Comparison of ENCODE assay signal across 8 cellular contexts in the genomic region with DNA sequence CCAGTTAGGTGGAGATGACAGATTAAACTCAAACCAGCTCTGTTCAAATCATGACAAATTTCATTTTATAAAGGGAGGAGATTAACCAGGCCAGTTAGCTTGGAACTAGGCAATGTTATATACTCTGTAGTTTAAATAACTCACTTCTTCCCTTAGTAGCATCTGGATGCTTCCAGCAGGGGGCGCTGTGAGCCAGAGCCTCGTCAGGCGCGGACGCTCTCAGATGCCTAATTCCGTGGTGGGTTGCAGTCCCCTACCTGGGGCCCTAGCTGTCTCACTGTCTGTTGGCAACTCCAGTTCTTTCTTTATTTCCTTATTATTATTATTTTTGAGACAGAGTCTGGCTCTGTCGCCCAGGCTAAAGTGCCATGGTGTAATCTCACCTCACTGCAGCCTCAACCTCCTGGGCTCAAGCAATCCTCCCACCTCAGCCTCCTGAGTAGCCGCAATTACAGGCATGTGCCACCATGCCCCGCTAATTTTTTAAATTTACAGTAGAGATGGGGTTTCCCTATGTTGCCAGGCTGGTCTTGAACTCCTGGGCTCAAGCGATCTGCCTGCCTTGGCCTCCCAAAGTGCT. TPM values are rescaled to one million over a fixed set of nuclear protein-coding genes. Genes with fewer than 3 reads are reported as not detected.
A peak's percentile ranks its signal among the peaks of the same experiment; 100 is the strongest.
DNase-seq lines count a peak whose midpoint lies in the region; ATAC-seq, FAIRE-seq and TF ChIP-seq lines count a peak whose summit lies in the region.

No MANE protein-coding gene starts in this region.

- intact Hi-C loops in Caco-2 (cut with micrococcal nuclease; ENCODE audit: unreplicated experiment) = loop anchor here (1.0 to 10.0 kb wide), 4 partner anchors 31 to 207 kb away; a partner anchor contains a TSS

- H3K4me3 ChIP-seq in Caco-2 (ENCODE audit: low read depth, low read length) (no peak overlapping the region), SK-N-SH (ENCODE audit: low read depth in 2 of 2, low read length in 1 of 2) (peak overlapping the region in 1 of 2 experiments; percentile 49; a peak in 1 of 4 replicates), cardiac muscle cell (no peak overlapping the region)

- TF ChIP-seq RAD21 in SK-N-SH (IDR thresholded peaks at IDR 0.05; ENCODE audit: low read length) = peak; percentile 79

- H3K27me3 ChIP-seq in Caco-2 (replicated peaks; ENCODE audit: control insufficient read depth, insufficient read depth, low read length) (no peaks in the 10 kb centered on the region), SK-N-SH (ENCODE audit: insufficient read depth) (no peaks in the 10 kb centered on the region), cardiac muscle cell (no peaks in the 10 kb centered on the region)

- WGBS in SK-N-SH (ENCODE audit: low lambda C conversion rate) = 28% methylated on average over 10 of the region's 10 CpGs

- H3K4me2 ChIP-seq in SK-N-SH = no peak overlapping the region

- H3K4me1 Mint-ChIP-seq in Caco-2 (ENCODE audit: low read depth, unreplicated experiment) = peaks cover 7% of the 10 kb centered on the region

- POLR2A ChIA-PET in Caco-2 (lab: Charles Lee) = no interaction called here
- POLR2A ChIA-PET in SK-N-SH (lab: Yijun Ruan, JAX) = no interaction called here

- H3K27ac ChIP-seq in SK-N-SH (ENCODE audit: low read depth in 2 of 2, low read length in 1 of 2) (no peak overlapping the region), cardiac muscle cell (no peak overlapping the region)

- H3K9me2 ChIP-seq in SK-N-SH = no peaks in the 10 kb centered on the region

- peaks cover 4% of the 10 kb centered on the region for H3K27me3 Mint-ChIP-seq in Caco-2 (ENCODE audit: insufficient read depth, unreplicated experiment)

- no TSS peak for BruUV-seq in Caco-2 (replicated peaks; lab: Mats Ljungman, UMichigan)

- no peaks in the 10 kb centered on the region for H3K79me2 ChIP-seq in SK-N-SH (ENCODE audit: insufficient read depth)

- FAIRE-seq in HTR-8/SVneo (lab: Jason Lieb, UNC) = peak; percentile 9

- H4K20me1 ChIP-seq in SK-N-SH (ENCODE audit: insufficient read depth) = no peaks in the 10 kb centered on the region

- H2AFZ ChIP-seq in SK-N-SH (ENCODE audit: low read depth) = no peak overlapping the region

- DNase-seq in Caco-2 (peak; percentile 65 to 81), HTR-8/SVneo (ENCODE audit: insufficient read length, low spot score) (peak; percentile 65), SK-N-SH (peak; percentile 79), cardiac muscle cell (ENCODE audit: low read depth in 1 of 2, low spot score in 1 of 2) (peak; percentile 66 to 85), renal cortical epithelial cell (ENCODE audit: low read depth) (peak; percentile 22)
- peak; percentile 71 for DNase-seq in activated naive CD4-positive, alpha-beta T cell treated with anti-CD3 and anti-CD28 coated beads, Interleukin-2, amount 50 U/mL, for 16 hours

- no peak for TF ChIP-seq EP300 in SK-N-SH (IDR thresholded peaks at IDR 0.05; ENCODE audit: borderline replicate concordance in 1 of 2, low read depth in 1 of 2, low read length in 1 of 2)

- H3K36me3 Mint-ChIP-seq in Caco-2 (ENCODE audit: insufficient read depth, unreplicated experiment) = no peaks in the 10 kb centered on the region

- ATAC-seq in HG03521 (IDR thresholded peaks at IDR 0.05; ENCODE audit: unreplicated experiment) (no peak), GM19397 (IDR thresholded peaks at IDR 0.05; ENCODE audit: unreplicated experiment) (no peak)

- no peak overlapping the region for H3K9ac ChIP-seq in SK-N-SH

- no peak overlapping the region for H3K27ac Mint-ChIP-seq in Caco-2 (ENCODE audit: unreplicated experiment)

- TF ChIP-seq CTCF in Caco-2 (IDR thresholded peaks at IDR 0.05; ENCODE audit: insufficient read depth in 1 of 2, low read depth in 1 of 2, low read length in 1 of 2, severe bottlenecking in 1 of 2, unreplicated experiment in 1 of 2) (peak; percentile 86 to 88), SK-N-SH (IDR thresholded peaks at IDR 0.05) (peak; percentile 92), cardiac muscle cell (IDR thresholded peaks at IDR 0.05; ENCODE audit: low read depth, low read length) (peak; percentile 90)

- CTCF ChIA-PET in Caco-2 (lab: Charles Lee) (interaction anchor here (0.6 to 2.0 kb wide), 8 partner anchors 11 to 209 kb away, joined by 3 to 15 read pairs (median 6); a partner anchor contains a TSS), SK-N-SH (lab: Yijun Ruan, JAX) (interaction anchor here (0.5 to 4.3 kb wide), 46 partner anchors 9 to 694 kb away, joined by 3 to 67 read pairs (median 4); a partner anchor contains a TSS)

- H3K4me1 ChIP-seq in Caco-2 = peaks cover 4% of the 10 kb centered on the region; the same call in 1 of the 2 replicates
- no peaks in the 10 kb centered on the region; a peak in 1 of 4 replicates for H3K4me1 ChIP-seq in SK-N-SH (ENCODE audit: control insufficient read depth in 1 of 2, insufficient read depth in 2 of 2, low read depth in 1 of 2, low read length in 1 of 2)
- H3K4me1 ChIP-seq in cardiac muscle cell (ENCODE audit: low read depth) = peaks cover 7% of the 10 kb centered on the region

- H3F3A ChIP-seq in SK-N-SH (replicated peaks; ENCODE audit: insufficient read depth) = no peaks in the 10 kb centered on the region

- no peaks in the 10 kb centered on the region for H3K36me3 ChIP-seq in Caco-2 (ENCODE audit: control insufficient read depth, insufficient read depth, low read length)
- H3K36me3 ChIP-seq in SK-N-SH (replicated peaks in 1 of 2; ENCODE audit: control insufficient read depth in 1 of 2, insufficient read depth in 2 of 2, low read length in 1 of 2) = no peaks in the 10 kb centered on the region
- no peaks in the 10 kb centered on the region for H3K36me3 ChIP-seq in cardiac muscle cell

- no peak overlapping the region for H3K4me3 Mint-ChIP-seq in Caco-2 (ENCODE audit: unreplicated experiment)

- H3K9me3 Mint-ChIP-seq in Caco-2 (ENCODE audit: unreplicated experiment) = no peaks in the 10 kb centered on the region

- H3K9me3 ChIP-seq in Caco-2 = no peaks in the 10 kb centered on the region
- no peaks in the 10 kb centered on the region for H3K9me3 ChIP-seq in SK-N-SH
- no peaks in the 10 kb centered on the region for H3K9me3 ChIP-seq in cardiac muscle cell (ENCODE audit: low read depth)

TF ChIP-seq in SK-N-SH, 30 proteins besides CTCF, POLR2A, EP300 and RAD21:
- TF ChIP-seq RXRA (IDR thresholded peaks at IDR 0.05; ENCODE audit: borderline replicate concordance, low read depth) (no peak), SMC3 (IDR thresholded peaks at IDR 0.05; ENCODE audit: low read depth, low read length) (peak; percentile 77), NRF1 (IDR thresholded peaks at IDR 0.05; ENCODE audit: low read depth, low read length) (0 out of 2 replicates have a peak, but pooled peaks have one; percentile 2)

RNA-seq across cellular contexts. Expression of a gene that starts 17.3 kb away (rescaled TPM):
- total RNA-seq in Caco-2 (2022) (not detected in 2 replicates), cardiac muscle cell (18.5 and 18.9 TPM in 2 replicates), renal cortical epithelial cell (0.05 TPM in 1 of 2 replicates, not detected in the other)
- polyA plus RNA-seq in SK-N-SH (2012; rRNA removed) (0.03 and 0.23 TPM in 2 replicates), cardiac muscle cell (20.1 and 22.2 TPM in 2 replicates)
- polyA plus RNA-seq in SK-N-SH (2012; cell fraction: cytosol; rRNA removed) = 0.05 and 0.08 TPM in 2 replicates
- polyA plus RNA-seq in SK-N-SH (2012; cell fraction: nucleus; rRNA removed) = 0.02 TPM in 1 of 2 replicates, not detected in the other

RNA-seq across cellular contexts. Expression of a gene that starts 37.5 kb away (rescaled TPM):
- total RNA-seq in Caco-2 (2022) (not detected in 2 replicates), cardiac muscle cell (not detected in 2 replicates), renal cortical epithelial cell (not detected in 2 replicates)
- polyA plus RNA-seq in SK-N-SH (2012; rRNA removed) (0.02 TPM in 1 of 2 replicates, not detected in the other), cardiac muscle cell (not detected in 2 replicates)
- under 0.01 TPM in 1 of 2 replicates, not detected in the other for polyA plus RNA-seq in SK-N-SH (2012; cell fraction: cytosol; rRNA removed)
- 0.01 TPM in 1 of 2 replicates, not detected in the other for polyA plus RNA-seq in SK-N-SH (2012; cell fraction: nucleus; rRNA removed)

Comparison
In these comparisons a context has a peak if more than half of its experiments do, and no peak if none do; other contexts are left out.
1. DNase-seq: peak in every context shown above with its lines; median percentile 79 in SK-N-SH; 76 in cardiac muscle cell; 73 in Caco-2; 71 in activated naive CD4-positive, alpha-beta T cell treated with anti-CD3 and anti-CD28 coated beads, Interleukin-2, amount 50 U/mL, for 16 hours; 65 in HTR-8/SVneo; 22 in renal cortical epithelial cell.
2. RNA of a gene that starts 17.3 kb away (total RNA-seq): 18.5 to 18.9 TPM in cardiac muscle cell; 0.05 TPM in renal cortical epithelial cell and not detected in Caco-2; every median in the first group is over 10 times any median in the second.
3. Peak in every context shown above with its lines, with median percentiles within 50 percentile points of each other: CTCF ChIP-seq.